1 cellular context compared by ENCODE assay signal in the genomic region with DNA sequence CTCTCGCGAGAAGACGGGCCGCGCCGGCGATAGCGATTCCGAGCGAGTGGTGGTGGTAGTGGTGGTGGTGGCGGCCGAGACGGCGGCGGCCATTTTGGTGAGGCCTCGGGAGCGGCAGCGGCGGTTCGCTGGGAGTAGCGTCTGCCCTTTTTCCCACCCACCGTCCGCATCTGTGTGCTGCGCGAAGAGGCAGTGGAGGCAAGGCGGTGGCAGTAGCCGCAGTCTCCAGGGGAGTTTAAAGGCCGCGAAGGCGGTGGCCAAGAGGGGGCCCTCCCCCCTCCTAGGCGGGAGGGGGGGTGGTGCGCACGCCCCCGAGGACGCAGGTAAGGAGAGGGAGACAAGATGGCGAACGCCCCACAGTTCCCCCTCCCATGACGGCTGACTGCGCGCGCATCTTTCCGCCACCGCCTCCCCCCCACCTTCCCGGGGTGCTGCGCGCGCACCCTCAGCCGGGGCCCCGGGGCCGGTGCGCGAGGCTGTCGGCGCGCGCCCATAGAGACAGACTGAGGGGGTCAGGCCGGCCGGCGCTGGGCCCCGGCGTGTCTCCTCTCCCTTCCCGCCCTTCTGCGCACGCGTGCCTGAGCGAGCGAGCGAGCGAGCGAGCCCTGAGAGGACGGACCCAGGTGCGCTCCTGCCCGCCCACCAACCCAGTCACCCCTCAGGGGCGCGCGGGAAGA.
TF ChIP-seq lines count a peak whose summit lies in the region.

No MANE protein-coding gene starts in this region.

TF ChIP-seq in HEK293, 187 proteins besides CTCF, POLR2A, EP300 and RAD21 (continued from another document and continues in another):
- TF ChIP-seq, protein P1, sequence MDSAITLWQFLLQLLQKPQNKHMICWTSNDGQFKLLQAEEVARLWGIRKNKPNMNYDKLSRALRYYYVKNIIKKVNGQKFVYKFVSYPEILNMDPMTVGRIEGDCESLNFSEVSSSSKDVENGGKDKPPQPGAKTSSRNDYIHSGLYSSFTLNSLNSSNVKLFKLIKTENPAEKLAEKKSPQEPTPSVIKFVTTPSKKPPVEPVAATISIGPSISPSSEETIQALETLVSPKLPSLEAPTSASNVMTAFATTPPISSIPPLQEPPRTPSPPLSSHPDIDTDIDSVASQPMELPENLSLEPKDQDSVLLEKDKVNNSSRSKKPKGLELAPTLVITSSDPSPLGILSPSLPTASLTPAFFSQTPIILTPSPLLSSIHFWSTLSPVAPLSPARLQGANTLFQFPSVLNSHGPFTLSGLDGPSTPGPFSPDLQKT (IDR thresholded peaks at IDR 0.05; ENCODE audit: borderline replicate concordance, low read depth, low read length) = no peak
- TF ChIP-seq ZNF404 (tag by site-specific recombination; IDR thresholded peaks at IDR 0.05) (no peak), ZSCAN23 (tag by site-specific recombination; IDR thresholded peaks at IDR 0.05) (peak; percentile 99), ZNF274 (IDR thresholded peaks at IDR 0.05; ENCODE audit: low read length) (no peak), ZNF274 (tag by site-specific recombination; IDR thresholded peaks at IDR 0.05; ENCODE audit: borderline replicate concordance) (no peak), TRIM28 (IDR thresholded peaks at IDR 0.05; ENCODE audit: borderline replicate concordance, low read length) (peak; percentile 94), ZNF777 (tag by site-specific recombination; IDR thresholded peaks at IDR 0.05; ENCODE audit: borderline replicate concordance) (no peak; the same call in 1 of the 2 replicates), ZNF426 (tag by site-specific recombination; IDR thresholded peaks at IDR 0.05) (no peak), ZBTB20 (tag by site-specific recombination; IDR thresholded peaks at IDR 0.05) (peak; percentile 97), ZNF248 (tag by site-specific recombination; IDR thresholded peaks at IDR 0.05) (no peak), ZNF514 (tag by site-specific recombination; IDR thresholded peaks at IDR 0.05) (no peak), ZNF768 (tag by site-specific recombination; IDR thresholded peaks at IDR 0.05) (no peak; the same call in 1 of the 2 replicates), ZNF785 (tag by site-specific recombination; IDR thresholded peaks at IDR 0.05) (peak; percentile 79; the same call in 1 of the 2 replicates), ZNF174 (tag by site-specific recombination; IDR thresholded peaks at IDR 0.05) (no peak), ZNF664 (tag by site-specific recombination; IDR thresholded peaks at IDR 0.05) (no peak), ZNF10 (tag by site-specific recombination; IDR thresholded peaks at IDR 0.05) (peak; percentile 90), SCRT1 (tag by site-specific recombination; IDR thresholded peaks at IDR 0.05; ENCODE audit: borderline replicate concordance) (peak; percentile 59; the same call in 1 of the 2 replicates), ZNF830 (tag by site-specific recombination; IDR thresholded peaks at IDR 0.05; ENCODE audit: low read depth) (no peak), ZNF521 (tag by site-specific recombination; IDR thresholded peaks at IDR 0.05) (no peak), ZNF121 (tag by site-specific recombination; IDR thresholded peaks at IDR 0.05) (no peak), ZNF560 (tag by site-specific recombination; IDR thresholded peaks at IDR 0.05; ENCODE audit: borderline replicate concordance) (no peak), ZNF350 (tag by site-specific recombination; IDR thresholded peaks at IDR 0.05) (no peak), ZNF157 (tag by site-specific recombination; IDR thresholded peaks at IDR 0.05) (no peak), ZNF354C (tag by site-specific recombination; IDR thresholded peaks at IDR 0.05; ENCODE audit: borderline replicate concordance, low read depth) (no peak), ZNF132 (tag by site-specific recombination; IDR thresholded peaks at IDR 0.05; ENCODE audit: borderline replicate concordance) (no peak), ZNF677 (tag by site-specific recombination; IDR thresholded peaks at IDR 0.05) (no peak), ZIC2 (tag by site-specific recombination; IDR thresholded peaks at IDR 0.05) (peak; percentile 42; the same call in 1 of the 2 replicates), ZNF626 (tag by site-specific recombination; IDR thresholded peaks at IDR 0.05) (no peak), ZNF114 (tag by site-specific recombination; IDR thresholded peaks at IDR 0.05) (no peak), ZNF23 (tag by site-specific recombination; IDR thresholded peaks at IDR 0.05; ENCODE audit: borderline replicate concordance) (no peak), ZNF555 (tag by site-specific recombination; conservative IDR thresholded peaks at IDR 0.05) (no peak), KLF1 (tag by site-specific recombination; IDR thresholded peaks at IDR 0.05) (peak; percentile 90), ZNF433 (tag by site-specific recombination; IDR thresholded peaks at IDR 0.05; ENCODE audit: low read depth) (no peak), ZNF24 (tag by site-specific recombination; IDR thresholded peaks at IDR 0.05) (peak; percentile 98), ZNF266 (tag by site-specific recombination; IDR thresholded peaks at IDR 0.05; ENCODE audit: low read depth) (no peak)
- TF ChIP-seq, protein P2, sequence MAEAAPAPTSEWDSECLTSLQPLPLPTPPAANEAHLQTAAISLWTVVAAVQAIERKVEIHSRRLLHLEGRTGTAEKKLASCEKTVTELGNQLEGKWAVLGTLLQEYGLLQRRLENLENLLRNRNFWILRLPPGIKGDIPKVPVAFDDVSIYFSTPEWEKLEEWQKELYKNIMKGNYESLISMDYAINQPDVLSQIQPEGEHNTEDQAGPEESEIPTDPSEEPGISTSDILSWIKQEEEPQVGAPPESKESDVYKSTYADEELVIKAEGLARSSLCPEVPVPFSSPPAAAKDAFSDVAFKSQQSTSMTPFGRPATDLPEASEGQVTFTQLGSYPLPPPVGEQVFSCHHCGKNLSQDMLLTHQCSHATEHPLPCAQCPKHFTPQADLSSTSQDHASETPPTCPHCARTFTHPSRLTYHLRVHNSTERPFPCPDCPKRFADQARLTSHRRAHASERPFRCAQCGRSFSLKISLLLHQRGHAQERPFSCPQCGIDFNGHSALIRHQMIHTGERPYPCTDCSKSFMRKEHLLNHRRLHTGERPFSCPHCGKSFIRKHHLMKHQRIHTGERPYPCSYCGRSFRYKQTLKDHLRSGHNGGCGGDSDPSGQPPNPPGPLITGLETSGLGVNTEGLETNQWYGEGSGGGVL (tag by site-specific recombination; IDR thresholded peaks at IDR 0.05) = peak; percentile 100
- TF ChIP-seq, protein P3, sequence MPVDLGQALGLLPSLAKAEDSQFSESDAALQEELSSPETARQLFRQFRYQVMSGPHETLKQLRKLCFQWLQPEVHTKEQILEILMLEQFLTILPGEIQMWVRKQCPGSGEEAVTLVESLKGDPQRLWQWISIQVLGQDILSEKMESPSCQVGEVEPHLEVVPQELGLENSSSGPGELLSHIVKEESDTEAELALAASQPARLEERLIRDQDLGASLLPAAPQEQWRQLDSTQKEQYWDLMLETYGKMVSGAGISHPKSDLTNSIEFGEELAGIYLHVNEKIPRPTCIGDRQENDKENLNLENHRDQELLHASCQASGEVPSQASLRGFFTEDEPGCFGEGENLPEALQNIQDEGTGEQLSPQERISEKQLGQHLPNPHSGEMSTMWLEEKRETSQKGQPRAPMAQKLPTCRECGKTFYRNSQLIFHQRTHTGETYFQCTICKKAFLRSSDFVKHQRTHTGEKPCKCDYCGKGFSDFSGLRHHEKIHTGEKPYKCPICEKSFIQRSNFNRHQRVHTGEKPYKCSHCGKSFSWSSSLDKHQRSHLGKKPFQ (tag by site-specific recombination; IDR thresholded peaks at IDR 0.05) = peak; percentile 77
- TF ChIP-seq, protein P4, sequence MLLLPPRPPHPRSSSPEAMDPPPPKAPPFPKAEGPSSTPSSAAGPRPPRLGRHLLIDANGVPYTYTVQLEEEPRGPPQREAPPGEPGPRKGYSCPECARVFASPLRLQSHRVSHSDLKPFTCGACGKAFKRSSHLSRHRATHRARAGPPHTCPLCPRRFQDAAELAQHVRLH (tag by site-specific recombination; IDR thresholded peaks at IDR 0.05) = peak; percentile 99
- TF ChIP-seq, protein P5, sequence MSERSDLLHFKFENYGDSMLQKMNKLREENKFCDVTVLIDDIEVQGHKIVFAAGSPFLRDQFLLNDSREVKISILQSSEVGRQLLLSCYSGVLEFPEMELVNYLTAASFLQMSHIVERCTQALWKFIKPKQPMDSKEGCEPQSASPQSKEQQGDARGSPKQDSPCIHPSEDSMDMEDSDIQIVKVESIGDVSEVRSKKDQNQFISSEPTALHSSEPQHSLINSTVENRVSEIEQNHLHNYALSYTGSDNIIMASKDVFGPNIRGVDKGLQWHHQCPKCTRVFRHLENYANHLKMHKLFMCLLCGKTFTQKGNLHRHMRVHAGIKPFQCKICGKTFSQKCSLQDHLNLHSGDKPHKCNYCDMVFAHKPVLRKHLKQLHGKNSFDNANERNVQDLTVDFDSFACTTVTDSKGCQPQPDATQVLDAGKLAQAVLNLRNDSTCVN (tag by site-specific recombination; optimal IDR thresholded peaks at IDR 0.05) = peak; percentile 99
- TF ChIP-seq, protein P6, sequence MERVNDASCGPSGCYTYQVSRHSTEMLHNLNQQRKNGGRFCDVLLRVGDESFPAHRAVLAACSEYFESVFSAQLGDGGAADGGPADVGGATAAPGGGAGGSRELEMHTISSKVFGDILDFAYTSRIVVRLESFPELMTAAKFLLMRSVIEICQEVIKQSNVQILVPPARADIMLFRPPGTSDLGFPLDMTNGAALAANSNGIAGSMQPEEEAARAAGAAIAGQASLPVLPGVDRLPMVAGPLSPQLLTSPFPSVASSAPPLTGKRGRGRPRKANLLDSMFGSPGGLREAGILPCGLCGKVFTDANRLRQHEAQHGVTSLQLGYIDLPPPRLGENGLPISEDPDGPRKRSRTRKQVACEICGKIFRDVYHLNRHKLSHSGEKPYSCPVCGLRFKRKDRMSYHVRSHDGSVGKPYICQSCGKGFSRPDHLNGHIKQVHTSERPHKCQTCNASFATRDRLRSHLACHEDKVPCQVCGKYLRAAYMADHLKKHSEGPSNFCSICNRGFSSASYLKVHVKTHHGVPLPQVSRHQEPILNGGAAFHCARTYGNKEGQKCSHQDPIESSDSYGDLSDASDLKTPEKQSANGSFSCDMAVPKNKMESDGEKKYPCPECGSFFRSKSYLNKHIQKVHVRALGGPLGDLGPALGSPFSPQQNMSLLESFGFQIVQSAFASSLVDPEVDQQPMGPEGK (tag by site-specific recombination; IDR thresholded peaks at IDR 0.05) = peak; percentile 100
- TF ChIP-seq, protein P7, sequence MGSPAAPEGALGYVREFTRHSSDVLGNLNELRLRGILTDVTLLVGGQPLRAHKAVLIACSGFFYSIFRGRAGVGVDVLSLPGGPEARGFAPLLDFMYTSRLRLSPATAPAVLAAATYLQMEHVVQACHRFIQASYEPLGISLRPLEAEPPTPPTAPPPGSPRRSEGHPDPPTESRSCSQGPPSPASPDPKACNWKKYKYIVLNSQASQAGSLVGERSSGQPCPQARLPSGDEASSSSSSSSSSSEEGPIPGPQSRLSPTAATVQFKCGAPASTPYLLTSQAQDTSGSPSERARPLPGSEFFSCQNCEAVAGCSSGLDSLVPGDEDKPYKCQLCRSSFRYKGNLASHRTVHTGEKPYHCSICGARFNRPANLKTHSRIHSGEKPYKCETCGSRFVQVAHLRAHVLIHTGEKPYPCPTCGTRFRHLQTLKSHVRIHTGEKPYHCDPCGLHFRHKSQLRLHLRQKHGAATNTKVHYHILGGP (tag by site-specific recombination; IDR thresholded peaks at IDR 0.05) = no peak
- TF ChIP-seq, protein P8, sequence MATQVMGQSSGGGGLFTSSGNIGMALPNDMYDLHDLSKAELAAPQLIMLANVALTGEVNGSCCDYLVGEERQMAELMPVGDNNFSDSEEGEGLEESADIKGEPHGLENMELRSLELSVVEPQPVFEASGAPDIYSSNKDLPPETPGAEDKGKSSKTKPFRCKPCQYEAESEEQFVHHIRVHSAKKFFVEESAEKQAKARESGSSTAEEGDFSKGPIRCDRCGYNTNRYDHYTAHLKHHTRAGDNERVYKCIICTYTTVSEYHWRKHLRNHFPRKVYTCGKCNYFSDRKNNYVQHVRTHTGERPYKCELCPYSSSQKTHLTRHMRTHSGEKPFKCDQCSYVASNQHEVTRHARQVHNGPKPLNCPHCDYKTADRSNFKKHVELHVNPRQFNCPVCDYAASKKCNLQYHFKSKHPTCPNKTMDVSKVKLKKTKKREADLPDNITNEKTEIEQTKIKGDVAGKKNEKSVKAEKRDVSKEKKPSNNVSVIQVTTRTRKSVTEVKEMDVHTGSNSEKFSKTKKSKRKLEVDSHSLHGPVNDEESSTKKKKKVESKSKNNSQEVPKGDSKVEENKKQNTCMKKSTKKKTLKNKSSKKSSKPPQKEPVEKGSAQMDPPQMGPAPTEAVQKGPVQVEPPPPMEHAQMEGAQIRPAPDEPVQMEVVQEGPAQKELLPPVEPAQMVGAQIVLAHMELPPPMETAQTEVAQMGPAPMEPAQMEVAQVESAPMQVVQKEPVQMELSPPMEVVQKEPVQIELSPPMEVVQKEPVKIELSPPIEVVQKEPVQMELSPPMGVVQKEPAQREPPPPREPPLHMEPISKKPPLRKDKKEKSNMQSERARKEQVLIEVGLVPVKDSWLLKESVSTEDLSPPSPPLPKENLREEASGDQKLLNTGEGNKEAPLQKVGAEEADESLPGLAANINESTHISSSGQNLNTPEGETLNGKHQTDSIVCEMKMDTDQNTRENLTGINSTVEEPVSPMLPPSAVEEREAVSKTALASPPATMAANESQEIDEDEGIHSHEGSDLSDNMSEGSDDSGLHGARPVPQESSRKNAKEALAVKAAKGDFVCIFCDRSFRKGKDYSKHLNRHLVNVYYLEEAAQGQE (tag by site-specific recombination; IDR thresholded peaks at IDR 0.05) = peak; percentile 52; the same call in 1 of the 2 replicates
- TF ChIP-seq, protein P9, sequence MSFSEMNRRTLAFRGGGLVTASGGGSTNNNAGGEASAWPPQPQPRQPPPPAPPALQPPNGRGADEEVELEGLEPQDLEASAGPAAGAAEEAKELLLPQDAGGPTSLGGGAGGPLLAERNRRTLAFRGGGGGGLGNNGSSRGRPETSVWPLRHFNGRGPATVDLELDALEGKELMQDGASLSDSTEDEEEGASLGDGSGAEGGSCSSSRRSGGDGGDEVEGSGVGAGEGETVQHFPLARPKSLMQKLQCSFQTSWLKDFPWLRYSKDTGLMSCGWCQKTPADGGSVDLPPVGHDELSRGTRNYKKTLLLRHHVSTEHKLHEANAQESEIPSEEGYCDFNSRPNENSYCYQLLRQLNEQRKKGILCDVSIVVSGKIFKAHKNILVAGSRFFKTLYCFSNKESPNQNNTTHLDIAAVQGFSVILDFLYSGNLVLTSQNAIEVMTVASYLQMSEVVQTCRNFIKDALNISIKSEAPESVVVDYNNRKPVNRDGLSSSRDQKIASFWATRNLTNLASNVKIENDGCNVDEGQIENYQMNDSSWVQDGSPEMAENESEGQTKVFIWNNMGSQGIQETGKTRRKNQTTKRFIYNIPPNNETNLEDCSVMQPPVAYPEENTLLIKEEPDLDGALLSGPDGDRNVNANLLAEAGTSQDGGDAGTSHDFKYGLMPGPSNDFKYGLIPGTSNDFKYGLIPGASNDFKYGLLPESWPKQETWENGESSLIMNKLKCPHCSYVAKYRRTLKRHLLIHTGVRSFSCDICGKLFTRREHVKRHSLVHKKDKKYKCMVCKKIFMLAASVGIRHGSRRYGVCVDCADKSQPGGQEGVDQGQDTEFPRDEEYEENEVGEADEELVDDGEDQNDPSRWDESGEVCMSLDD (tag by site-specific recombination; IDR thresholded peaks at IDR 0.05) = no peak; the same call in 1 of the 2 replicates
